ENCODE assay signal across 23 cellular contexts in the genomic region with DNA sequence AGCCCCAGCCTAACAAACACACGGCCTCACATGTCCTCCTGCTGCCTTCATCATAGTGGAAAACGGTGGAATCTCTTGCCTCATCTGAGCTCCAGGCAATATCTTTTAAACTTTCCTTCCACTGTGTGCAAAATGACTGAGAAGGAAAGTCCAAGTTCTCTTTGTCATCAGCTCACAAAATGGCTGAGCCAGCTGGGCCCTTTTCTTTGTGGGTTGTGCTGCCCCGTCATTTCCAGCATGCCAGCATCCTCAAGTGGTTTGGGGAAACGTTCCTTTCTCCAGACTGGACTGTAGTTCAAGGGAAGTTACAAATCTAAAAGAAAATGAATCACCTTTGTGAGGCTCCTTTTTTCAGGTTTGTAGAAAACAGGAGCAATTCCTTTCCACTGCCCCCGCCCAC.
DNase-seq lines count a peak whose midpoint lies in the region; FAIRE-seq and TF ChIP-seq lines count a peak whose summit lies in the region.
"Had no signal": no experiment of that assay in that cellular context is flagged by ENCODE, and none has a peak within 500 bp of the region (broad histone marks: within the 10 kb centered on the region; RNA-seq: fewer than 3 reads in every experiment).

No MANE protein-coding gene starts in this region.

- POLR2A ChIA-PET in PC-9 (lab: Charles Lee; ENCODE audit: unreplicated experiment) = no interaction called here

- 0 out of 2 replicates have a peak overlapping the region, but pooled peaks have one; percentile 33 for H2AFZ ChIP-seq in PC-9

- no peak for FAIRE-seq in HTR-8/SVneo (lab: Jason Lieb, UNC)
- FAIRE-seq: GM12891 had no signal

- H3F3A ChIP-seq in PC-9 (ENCODE audit: insufficient read depth, low read depth) = no peaks in the 10 kb centered on the region

- intact Hi-C loops in PC-9 (cut with micrococcal nuclease; ENCODE audit: unreplicated experiment) = no loop called here

- no peaks in the 10 kb centered on the region for H4K20me1 ChIP-seq in PC-9 (ENCODE audit: insufficient read depth)
- H4K20me1 ChIP-seq: BLaER1 treated with 17β-estradiol and CSF1 and Interleukin-3, amounts not matched to agents 10 nM and 100 nM had no signal

- no peaks in the 10 kb centered on the region for H3K9me2 ChIP-seq in PC-9 (ENCODE audit: insufficient read depth)

- no peaks in the 10 kb centered on the region for H3K9me3 ChIP-seq in PC-9 (ENCODE audit: insufficient read depth, low read depth)
- H3K9me3 ChIP-seq: Caco-2 had no signal

- no peak overlapping the region for H3K27ac ChIP-seq in PC-9
- H3K27ac ChIP-seq: BLaER1 treated with 17β-estradiol and CSF1 and Interleukin-3, amounts not matched to agents 10 nM and 100 nM had no signal

- H3K4me3 ChIP-seq in PC-9 = no peak overlapping the region
- no peak overlapping the region for H3K4me3 ChIP-seq in fibroblast of mammary gland (ENCODE audit: control insufficient read depth, low read depth, low read length)
- H3K4me3 ChIP-seq: BLaER1 treated with 17β-estradiol and CSF1 and Interleukin-3, amounts not matched to agents 10 nM and 100 nM had no signal

- BruUV-seq in PC-9 (replicated peaks; lab: Mats Ljungman, UMichigan) = no TSS peak

- CTCF ChIA-PET in PC-9 (lab: Charles Lee) = no interaction called here

- TF ChIP-seq CTCF in PC-9 (conservative IDR thresholded peaks at IDR 0.05) (no peak), fibroblast of mammary gland (conservative IDR thresholded peaks at IDR 0.05; ENCODE audit: control insufficient read depth, insufficient read depth, low read depth, low read length) (no peak)

- peak; percentile 23 for DNase-seq in stimulated activated CD4-positive, alpha-beta T cell treated with anti-CD3 and anti-CD28 coated beads, Interleukin-1b, Interleukin-23, amount 100 ng/mL, for 48 hours
- DNase-seq in stimulated activated CD4-positive, alpha-beta T cell treated with anti-CD3 and anti-CD28 coated beads, Interleukin-4, amount 100 ng/mL, for 4 hours = no peak
- no peak for DNase-seq in PC-9
- DNase-seq in fibroblast of mammary gland (ENCODE audit: low read depth) = peak; percentile 18
- no peak for DNase-seq in NCI-H2081 (lab: John Stamatoyannopoulos, UW)
- DNase-seq in HTR-8/SVneo (ENCODE audit: insufficient read length, low spot score) = no peak
- no peak for DNase-seq in AG20443 (ENCODE audit: low spot score)
- DNase-seq: Caco-2; CD4-positive, alpha-beta memory T cell; DMS 273 treated with DMSO at 0.1 percent for 48 hours; DMS79 treated with DMSO at 0.1 percent for 48 hours; H7; HFFc6; KG1; NCI-H1092 treated with DMSO at 0.1 percent for 48 hours; NCI-H1436 treated with DMSO at 0.1 percent for 48 hours; NCI-H2029; NCI-H226; NCI-H524; NCI-H82; Right ventricle myocardium superior had no signal

- no peaks in the 10 kb centered on the region for H3K4me1 ChIP-seq in PC-9 (replicated peaks; ENCODE audit: insufficient read depth)

- no peaks in the 10 kb centered on the region for H3K79me2 ChIP-seq in PC-9 (ENCODE audit: low read depth)

- H3K27me3 ChIP-seq in PC-9 (ENCODE audit: insufficient read depth, low read depth) = no peaks in the 10 kb centered on the region
- H3K27me3 ChIP-seq: BLaER1 treated with 17β-estradiol and CSF1 and Interleukin-3, amounts not matched to agents 10 nM and 100 nM had no signal

- H3K36me3 ChIP-seq in PC-9 (ENCODE audit: low read depth) = no peaks in the 10 kb centered on the region
- H3K36me3 ChIP-seq: BLaER1 treated with 17β-estradiol and CSF1 and Interleukin-3, amounts not matched to agents 10 nM and 100 nM had no signal

- H3K4me2 ChIP-seq in PC-9 = no peak overlapping the region

Comparison
In these comparisons a context has a peak if more than half of its experiments do, and no peak if none do; other contexts are left out.
1. DNase-seq: peak in stimulated activated CD4-positive, alpha-beta T cell treated with anti-CD3 and anti-CD28 coated beads, Interleukin-1b, Interleukin-23, amount 100 ng/mL, for 48 hours (single experiment) and fibroblast of mammary gland (single experiment); none in stimulated activated CD4-positive, alpha-beta T cell treated with anti-CD3 and anti-CD28 coated beads, Interleukin-4, amount 100 ng/mL, for 4 hours (0 of 2), PC-9 (0 of 2), NCI-H2081 (0 of 2), HTR-8/SVneo (single experiment) and AG20443 (single experiment).